Comparison of ENCODE assay signal across 14 cellular contexts in the genomic region with DNA sequence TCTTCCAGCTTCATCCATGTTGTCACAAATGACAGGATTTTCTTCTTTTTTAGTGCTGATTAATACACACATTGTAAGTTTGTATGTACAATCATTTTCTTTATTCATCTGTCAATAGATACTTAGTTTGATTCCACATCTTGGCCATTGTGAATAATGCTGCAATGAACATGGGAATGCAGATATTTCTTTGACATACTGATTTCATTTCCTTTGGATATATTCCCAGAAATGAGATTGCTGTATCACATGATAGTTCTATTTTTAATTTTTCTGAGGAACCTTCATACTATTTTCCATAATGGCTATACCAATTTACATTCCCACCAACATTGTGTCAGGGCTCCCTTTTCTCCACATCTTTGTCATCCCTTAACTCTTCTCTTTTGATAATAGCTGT.
A peak's percentile ranks its signal among the peaks of the same experiment; 100 is the strongest.
DNase-seq lines count a peak whose midpoint lies in the region; TF ChIP-seq lines count a peak whose summit lies in the region.
"Had no signal": no experiment of that assay in that cellular context is flagged by ENCODE, and none has a peak within 500 bp of the region (broad histone marks: within the 10 kb centered on the region; RNA-seq: fewer than 3 reads in every experiment).

No MANE protein-coding gene starts in this region.

- H3K79me2 ChIP-seq in GM23248 (ENCODE audit: insufficient read depth), result peaks cover 10% of the 10 kb centered on the region; the same call in 1 of the 2 replicates

- POLR2A ChIA-PET in activated CD4-positive, alpha-beta T cell treated with anti-CD3 and anti-CD28 coated beads, Interleukin-2, amount 10 ng/mL, durations not matched to agents 7 days and 5 days (lab: Charles Lee), result no interaction called here

- no peaks in the 10 kb centered on the region for H3K27me3 Mint-ChIP-seq in osteocyte (ENCODE audit: unreplicated experiment)
- H3K27me3 Mint-ChIP-seq in activated CD4-positive, alpha-beta T cell treated with anti-CD3 and anti-CD28 coated beads, Interleukin-2, amount 10 ng/mL, durations not matched to agents 7 days and 5 days, result no peaks in the 10 kb centered on the region

- H3K4me3 ChIP-seq in GM23248 (no peak overlapping the region), adipocyte (ENCODE audit: low read length) (peak overlapping the region; percentile 40)
- H3K4me3 ChIP-seq: BLaER1 treated with 17β-estradiol and CSF1 and Interleukin-3, amounts not matched to agents 10 nM and 100 nM had no signal

- in situ Hi-C loops in GM23248 (cut with MboI), result no loop called here

- H3K36me3 ChIP-seq in GM23248 (ENCODE audit: low read depth) (peaks cover 36% of the 10 kb centered on the region), adipocyte (ENCODE audit: control insufficient read depth, insufficient read depth, low read length, severe bottlenecking) (peaks cover 7% of the 10 kb centered on the region)
- H3K36me3 ChIP-seq: BLaER1 treated with 17β-estradiol and CSF1 and Interleukin-3, amounts not matched to agents 10 nM and 100 nM had no signal

- no peak for TF ChIP-seq CTCF in osteocyte (IDR thresholded peaks at IDR 0.05)

- H3K4me2 ChIP-seq in GM23248 (ENCODE audit: unreplicated experiment), result no peak overlapping the region
- H3K4me2 ChIP-seq: BLaER1 treated with 17β-estradiol and CSF1 and Interleukin-3, amounts not matched to agents 10 nM and 100 nM had no signal

- no peaks in the 10 kb centered on the region for H3K9me2 ChIP-seq in GM23248 (ENCODE audit: insufficient read depth)

- peaks cover 38% of the 10 kb centered on the region for H3K36me3 Mint-ChIP-seq in osteocyte (ENCODE audit: unreplicated experiment)
- H3K36me3 Mint-ChIP-seq in activated CD4-positive, alpha-beta T cell treated with anti-CD3 and anti-CD28 coated beads, Interleukin-2, amount 10 ng/mL, durations not matched to agents 7 days and 5 days (ENCODE audit: low read depth), result no peaks in the 10 kb centered on the region

- H4K20me1 ChIP-seq in GM23248 (ENCODE audit: insufficient read depth), result no peaks in the 10 kb centered on the region
- H4K20me1 ChIP-seq: BLaER1 treated with 17β-estradiol and CSF1 and Interleukin-3, amounts not matched to agents 10 nM and 100 nM had no signal

- DNase-seq in GM23248 (peak; percentile 18), adipocyte (ENCODE audit: low read depth) (peak; percentile 23), fibroblast of gingiva (ENCODE audit: low read depth) (peak; percentile 51), osteocyte (ENCODE audit: extremely low spot score, unreplicated experiment) (no peak), NOMO-1 treated with dmso at 0.1 percent for 144 hours (lab: John Stamatoyannopoulos, UW; ENCODE audit: unreplicated experiment) (no peak), HuH-7 (ENCODE audit: low spot score) (no peak)
- no peak for DNase-seq in activated CD4-positive, alpha-beta T cell treated with anti-CD3 and anti-CD28 coated beads, Interleukin-2, amount 10 ng/mL, durations not matched to agents 7 days and 5 days
- DNase-seq: CD8-positive, alpha-beta memory T cell; DMS53; KBM-7; NCI-H1105 treated with DMSO at 0.1 percent for 48 hours; NCI-H1694; NCI-H2081 treated with DMSO at 0.1 percent for 48 hours had no signal

- no peak overlapping the region for H3K9ac ChIP-seq in GM23248
- no peak overlapping the region for H3K9ac ChIP-seq in adipocyte (ENCODE audit: low read length)
- H3K9ac ChIP-seq: BLaER1 treated with 17β-estradiol and CSF1 and Interleukin-3, amounts not matched to agents 10 nM and 100 nM had no signal

- H3F3A ChIP-seq in GM23248 (ENCODE audit: insufficient read depth), result peaks cover 45% of the 10 kb centered on the region

- H3K27me3 ChIP-seq in GM23248 (replicated peaks; ENCODE audit: insufficient read depth) (no peaks in the 10 kb centered on the region), adipocyte (replicated peaks; ENCODE audit: control insufficient read depth, insufficient read depth, low read length) (no peaks in the 10 kb centered on the region)
- H3K27me3 ChIP-seq: BLaER1 treated with 17β-estradiol and CSF1 and Interleukin-3, amounts not matched to agents 10 nM and 100 nM had no signal

- H3K4me1 Mint-ChIP-seq in osteocyte (ENCODE audit: unreplicated experiment), result peaks cover 6% of the 10 kb centered on the region
- no peaks in the 10 kb centered on the region for H3K4me1 Mint-ChIP-seq in activated CD4-positive, alpha-beta T cell treated with anti-CD3 and anti-CD28 coated beads, Interleukin-2, amount 10 ng/mL, durations not matched to agents 7 days and 5 days
- H3K4me1 Mint-ChIP-seq: CD8-positive, alpha-beta memory T cell had no signal

- no peak overlapping the region for H2AFZ ChIP-seq in GM23248

- H3K27ac ChIP-seq in GM23248, result no peak overlapping the region
- H3K27ac ChIP-seq: BLaER1 treated with 17β-estradiol and CSF1 and Interleukin-3, amounts not matched to agents 10 nM and 100 nM had no signal

- no peak overlapping the region for H3K4me3 Mint-ChIP-seq in osteocyte (ENCODE audit: unreplicated experiment)
- H3K4me3 Mint-ChIP-seq in activated CD4-positive, alpha-beta T cell treated with anti-CD3 and anti-CD28 coated beads, Interleukin-2, amount 10 ng/mL, durations not matched to agents 7 days and 5 days, result no peak overlapping the region
- H3K4me3 Mint-ChIP-seq: CD8-positive, alpha-beta memory T cell had no signal

- H3K9me3 Mint-ChIP-seq in osteocyte (ENCODE audit: unreplicated experiment), result peaks cover 32% of the 10 kb centered on the region
- peaks cover 14% of the 10 kb centered on the region for H3K9me3 Mint-ChIP-seq in activated CD4-positive, alpha-beta T cell treated with anti-CD3 and anti-CD28 coated beads, Interleukin-2, amount 10 ng/mL, durations not matched to agents 7 days and 5 days

- CTCF ChIA-PET in activated CD4-positive, alpha-beta T cell treated with anti-CD3 and anti-CD28 coated beads, Interleukin-2, amount 10 ng/mL, durations not matched to agents 7 days and 5 days (lab: Charles Lee), result no interaction called here

- H3K4me1 ChIP-seq in GM23248 (ENCODE audit: insufficient read depth), result no peaks in the 10 kb centered on the region
- peaks cover 6% of the 10 kb centered on the region for H3K4me1 ChIP-seq in adipocyte (ENCODE audit: control insufficient read depth, insufficient read depth, low read length)
- H3K4me1 ChIP-seq: BLaER1 treated with 17β-estradiol and CSF1 and Interleukin-3, amounts not matched to agents 10 nM and 100 nM had no signal

- H3K9me3 ChIP-seq in GM23248 (ENCODE audit: low read depth) (peaks cover 7% of the 10 kb centered on the region), adipocyte (ENCODE audit: control insufficient read depth, low read length) (peaks cover 23% of the 10 kb centered on the region)

- peak overlapping the region; percentile 8 for H3K27ac Mint-ChIP-seq in osteocyte (ENCODE audit: unreplicated experiment)
- H3K27ac Mint-ChIP-seq in activated CD4-positive, alpha-beta T cell treated with anti-CD3 and anti-CD28 coated beads, Interleukin-2, amount 10 ng/mL, durations not matched to agents 7 days and 5 days, result no peak overlapping the region
- H3K27ac Mint-ChIP-seq: CD8-positive, alpha-beta memory T cell had no signal

Comparison
In these comparisons a context has a peak if more than half of its experiments do, and no peak if none do; other contexts are left out.
1. DNase-seq: peak in GM23248 (single experiment), adipocyte (single experiment) and fibroblast of gingiva (single experiment); none in osteocyte (single experiment), NOMO-1 treated with dmso at 0.1 percent for 144 hours (single experiment), activated CD4-positive, alpha-beta T cell treated with anti-CD3 and anti-CD28 coated beads, Interleukin-2, amount 10 ng/mL, durations not matched to agents 7 days and 5 days (single experiment) and HuH-7 (single experiment).